20 cellular contexts compared by ENCODE assay signal in genomic region chr1:32115496-32115895, GRCh38. TPM values are rescaled to one million over a fixed set of nuclear protein-coding genes. Genes with fewer than 3 reads are reported as not detected.
A peak's percentile ranks its signal among the peaks of the same experiment; 100 is the strongest.
DNase-seq lines count a peak whose midpoint lies in the region; ATAC-seq, FAIRE-seq and TF ChIP-seq lines count a peak whose summit lies in the region.
"Had no signal": no experiment of that assay in that cellular context is flagged by ENCODE, and none has a peak within 500 bp of the region (broad histone marks: within the 10 kb centered on the region; RNA-seq: fewer than 3 reads in every experiment).

No MANE protein-coding gene starts in this region.

- H3K9ac ChIP-seq in BLaER1 treated with 17β-estradiol and CSF1 and Interleukin-3, amounts not matched to agents 10 nM and 100 nM: no peak overlapping the region
- H3K9ac ChIP-seq: KMS-11 had no signal

- peak overlapping the region in 8 of 11 experiments; percentile 17 to 43 (median 30); a peak in 12 of 22 replicates for H3K4me2 ChIP-seq in BLaER1 treated with 17β-estradiol and CSF1 and Interleukin-3, amounts not matched to agents 10 nM and 100 nM
- H3K4me2 ChIP-seq: KMS-11 had no signal

- WGBS in esophagus muscularis mucosa: 88% methylated on average over 4 of the region's 5 CpGs
- WGBS in psoas muscle, 3 donors: 81 to 86% (median 82%) methylated on average over 5 of the region's 5 CpGs

- H3K36me3 ChIP-seq in BLaER1 treated with 17β-estradiol and CSF1 and Interleukin-3, amounts not matched to agents 10 nM and 100 nM: peaks cover 7 to 73% (median 46%) of the 10 kb centered on the region in 11 experiments; a peak in 18 of 22 replicates
- H3K36me3 ChIP-seq in esophagus muscularis mucosa (peaks cover 0 to 6% (median 0%) of the 10 kb centered on the region in 4 donors), psoas muscle (ENCODE audit: insufficient read depth in 1 of 2, low read depth in 1 of 2) (no peaks in the 10 kb centered on the region)
- H3K36me3 ChIP-seq: right atrium auricular region, vagina had no signal

- TF ChIP-seq CTCF in esophagus muscularis mucosa (IDR thresholded peaks at IDR 0.05): no peak
- TF ChIP-seq CTCF in psoas muscle (IDR thresholded peaks at IDR 0.05): no peak
- TF ChIP-seq CTCF in foreskin fibroblast (IDR thresholded peaks at IDR 0.05; ENCODE audit: low read depth, low read length): no peak
- no peak for TF ChIP-seq CTCF in omental fat pad (IDR thresholded peaks at IDR 0.05)

- H3K27me3 ChIP-seq in BLaER1 treated with 17β-estradiol and CSF1 and Interleukin-3, amounts not matched to agents 10 nM and 100 nM: no peaks in the 10 kb centered on the region
- H3K27me3 ChIP-seq in esophagus muscularis mucosa: no peaks in the 10 kb centered on the region
- no peaks in the 10 kb centered on the region for H3K27me3 ChIP-seq in psoas muscle (ENCODE audit: insufficient read depth in 3 of 3, low read length in 2 of 3)
- H3K27me3 ChIP-seq: right atrium auricular region, SJCRH30, vagina had no signal

- H4K20me1 ChIP-seq in BLaER1 treated with 17β-estradiol and CSF1 and Interleukin-3, amounts not matched to agents 10 nM and 100 nM: peaks cover 95 to 100% (median 98%) of the 10 kb centered on the region in 11 experiments; a peak in 21 of 22 replicates

- no peak for TF ChIP-seq POLR2A in esophagus muscularis mucosa (IDR thresholded peaks at IDR 0.05; ENCODE audit: low read depth)

- peaks cover 25 to 50% (median 33%) of the 10 kb centered on the region in 10 experiments for H3K4me1 ChIP-seq in BLaER1 treated with 17β-estradiol and CSF1 and Interleukin-3, amounts not matched to agents 10 nM and 100 nM
- H3K4me1 ChIP-seq in esophagus muscularis mucosa (peaks cover 42 to 74% (median 70%) of the 10 kb centered on the region in 4 donors), psoas muscle (peaks cover 37% of the 10 kb centered on the region)
- H3K4me1 ChIP-seq: SJCRH30 had no signal

- ATAC-seq in psoas muscle (peak in 2 of 4 donors; percentile 20 to 34), omental fat pad (ENCODE audit: low FRiP score) (no peak)

- intact Hi-C loops in esophagus muscularis mucosa (cut with DNase I) (no loop called here), psoas muscle (cut with DNase I) (no loop called here)

- H3K4me3 ChIP-seq in BLaER1 treated with 17β-estradiol and CSF1 and Interleukin-3, amounts not matched to agents 10 nM and 100 nM: no peak overlapping the region
- H3K4me3 ChIP-seq in esophagus muscularis mucosa (no peak overlapping the region), psoas muscle (no peak overlapping the region), foreskin fibroblast (ENCODE audit: low read depth in 1 of 2, low read length in 2 of 2) (no peak overlapping the region)
- H3K4me3 ChIP-seq: right atrium auricular region, SJCRH30, vagina had no signal

- TF ChIP-seq EP300 in esophagus muscularis mucosa (IDR thresholded peaks at IDR 0.05): no peak

- H3K27ac ChIP-seq in BLaER1 treated with 17β-estradiol and CSF1 and Interleukin-3, amounts not matched to agents 10 nM and 100 nM: no peak overlapping the region
- H3K27ac ChIP-seq in esophagus muscularis mucosa (replicated peaks in 1 of 4): peak overlapping the region in 3 of 4 donors; percentile 44 to 74 (median 48)
- H3K27ac ChIP-seq in psoas muscle: peak overlapping the region; percentile 44
- H3K27ac ChIP-seq: KMS-11, SJCRH30, vagina had no signal

- DNase-seq in LHCN-M2 (ENCODE audit: low read depth): peak; percentile 30
- DNase-seq in esophagus muscularis mucosa (ENCODE audit: extremely low spot score): no peak
- DNase-seq in psoas muscle: no peak
- no peak for DNase-seq in SHP77 treated with DMSO at 0.1 percent for 48 hours (lab: John Stamatoyannopoulos, UW)
- no peak for DNase-seq in foreskin fibroblast
- DNase-seq in HTR-8/SVneo (ENCODE audit: insufficient read length, low spot score): no peak
- DNase-seq in omental fat pad (ENCODE audit: low spot score): no peak
- DNase-seq: activated CD4-positive, alpha-beta T cell treated with anti-CD3 and anti-CD28 coated beads, Interleukin-2, amount 10 ng/mL, durations not matched to agents 24 days and 14 days; C1 segment of cervical spinal cord; cerebellar nuclear complex; erythroblast; kidney; NCI-H1930; NCI-H345; NCI-H774; SJCRH30 had no signal

- H3K9me3 ChIP-seq in BLaER1 treated with 17β-estradiol and CSF1 and Interleukin-3, amounts not matched to agents 10 nM and 100 nM (replicated peaks in 1 of 11): no peaks in the 10 kb centered on the region
- H3K9me3 ChIP-seq in esophagus muscularis mucosa (no peaks in the 10 kb centered on the region), psoas muscle (no peaks in the 10 kb centered on the region)
- H3K9me3 ChIP-seq: right atrium auricular region, SJCRH30, vagina had no signal

- FAIRE-seq in HTR-8/SVneo (lab: Jason Lieb, UNC): no peak
- FAIRE-seq: kidney had no signal

RNA-seq across cellular contexts. Expression of gene KPNA6, which starts 7.6 kb away (rescaled TPM):
- 50.8 and 57.4 TPM in 2 replicates for total RNA-seq in LHCN-M2 (2014; rRNA removed)
- 24.4 TPM for polyA plus RNA-seq in LHCN-M2 (2012)
- 10 to 100 TPM; 47.8 to 71.3 (median 55.4) TPM for total RNA-seq in esophagus muscularis mucosa
- 10 to 100 TPM; 67.4 to 98.3 (median 91.9) TPM for total RNA-seq in psoas muscle
- 10 to 100 TPM; 13.4 to 51.1 (median 19.3) TPM for polyA plus RNA-seq in psoas muscle
- total RNA-seq in omental fat pad: 10 to 100 TPM; 35.3 to 51.2 (median 39.1) TPM

RNA-seq across cellular contexts. Expression of gene TMEM39B, which starts 42.8 kb away (rescaled TPM):
- 8.1 and 10.4 TPM in 2 replicates for total RNA-seq in LHCN-M2 (2014; rRNA removed)
- 15.9 TPM for polyA plus RNA-seq in LHCN-M2 (2012)
- total RNA-seq in esophagus muscularis mucosa: 1 to 10 TPM; 2.9 to 6.1 (median 4.8) TPM
- total RNA-seq in psoas muscle: 10 to 100 TPM in 2 of 4 donors, 1 to 10 TPM in 2; 7.2 to 11.5 (median 9.6) TPM
- 1 to 10 TPM; 4.7 to 6.3 (median 5.6) TPM for polyA plus RNA-seq in psoas muscle
- total RNA-seq in omental fat pad: 1 to 10 TPM; 2.5 to 5.6 (median 3.6) TPM

Comparison
In these comparisons a context has a peak if more than half of its experiments do, and no peak if none do; other contexts are left out.
1. H3K27ac ChIP-seq: peak in esophagus muscularis mucosa (3 of 4) and psoas muscle (single experiment); none in BLaER1 treated with 17β-estradiol and CSF1 and Interleukin-3, amounts not matched to agents 10 nM and 100 nM (0 of 11).